ENCODE assay signal across 17 cellular contexts in genomic region chr15:36817776-36818175, GRCh38.
DNase-seq lines count a peak whose midpoint lies in the region; ATAC-seq and TF ChIP-seq lines count a peak whose summit lies in the region.
"Had no signal": no experiment of that assay in that cellular context is flagged by ENCODE, and none has a peak within 500 bp of the region (broad histone marks: within the 10 kb centered on the region; RNA-seq: fewer than 3 reads in every experiment).

No MANE protein-coding gene starts in this region.

- H2BK15ac ChIP-seq in IMR-90 (ENCODE audit: low read depth, low read length) = no peak overlapping the region

- H2AK9ac ChIP-seq in IMR-90 (replicated peaks; ENCODE audit: low read depth, low read length, poor library complexity) = peak overlapping the region; percentile 10

- no peak overlapping the region for H3K9ac ChIP-seq in IMR-90 (ENCODE audit: low read depth, low read length)
- H3K9ac ChIP-seq: BLaER1 treated with 17β-estradiol and CSF1 and Interleukin-3, amounts not matched to agents 10 nM and 100 nM had no signal

- H2BK120ac ChIP-seq in IMR-90 (ENCODE audit: low read depth, low read length) = no peak overlapping the region

- H4K5ac ChIP-seq in IMR-90 (ENCODE audit: low read depth, low read length) = no peak overlapping the region

- intact Hi-C loops in IMR-90 (cut with micrococcal nuclease) (no loop called here), testis (cut with DNase I; ENCODE audit: low total_unique reads) (no loop called here)

- no peak overlapping the region for H2BK20ac ChIP-seq in IMR-90 (ENCODE audit: low read depth, low read length)

- no peaks in the 10 kb centered on the region; the same call in 1 of the 2 replicates for H3K9me3 ChIP-seq in IMR-90 (ENCODE audit: control insufficient read depth, insufficient read depth, low read length)
- H3K9me3 ChIP-seq in testis = no peaks in the 10 kb centered on the region
- H3K9me3 ChIP-seq: Caco-2 had no signal

- no peaks in the 10 kb centered on the region for H3K36me3 ChIP-seq in IMR-90 (ENCODE audit: control insufficient read depth, insufficient read depth, low read length)
- no peaks in the 10 kb centered on the region for H3K36me3 ChIP-seq in testis (ENCODE audit: low read depth, missing control alignments)
- H3K36me3 ChIP-seq: BLaER1 treated with 17β-estradiol and CSF1 and Interleukin-3, amounts not matched to agents 10 nM and 100 nM had no signal

- in situ Hi-C loops in IMR-90 (cut with MboI; ENCODE audit: low sequenced_read_pairs) = no loop called here

- H3K14ac ChIP-seq in IMR-90 (replicated peaks; ENCODE audit: low read depth, low read length) = no peak overlapping the region

- no peak overlapping the region for H2AK5ac ChIP-seq in IMR-90 (ENCODE audit: low read depth, low read length)

- no peaks in the 10 kb centered on the region for H3K79me1 ChIP-seq in IMR-90 (ENCODE audit: low read depth in 1 of 2, low read length in 2 of 2)

- no peak overlapping the region for H4K91ac ChIP-seq in IMR-90 (ENCODE audit: insufficient read depth, low read depth, low read length)

- no peak overlapping the region for H2AFZ ChIP-seq in IMR-90 (replicated peaks; ENCODE audit: low read length, poor library complexity)

- TF ChIP-seq CTCF in IMR-90 (conservative IDR thresholded peaks at IDR 0.05; ENCODE audit: low read depth, low read length) (no peak), fibroblast of villous mesenchyme (IDR thresholded peaks at IDR 0.05; ENCODE audit: insufficient read depth, low read depth, low read length) (no peak), testis (IDR thresholded peaks at IDR 0.05) (no peak)

- 0 out of 2 replicates have a peak, but pooled peaks cover 1% of the 10 kb centered on the region for H3K4me1 ChIP-seq in IMR-90 (ENCODE audit: control insufficient read depth, insufficient read depth, low read length)
- H3K4me1 ChIP-seq in testis = no peaks in the 10 kb centered on the region
- H3K4me1 ChIP-seq: Caco-2 had no signal

- no peak overlapping the region for H2BK5ac ChIP-seq in IMR-90 (ENCODE audit: low read depth, low read length, poor library complexity, severe bottlenecking)

- DNase-seq in IMR-90 = no peak
- no peak for DNase-seq in fibroblast of villous mesenchyme (ENCODE audit: low read depth)
- DNase-seq in testis = no peak
- DNase-seq in ecto neural progenitor cell (ENCODE audit: low spot score) = no peak
- no peak for DNase-seq in activated CD4-positive, CD25-positive, alpha-beta regulatory T cell (lab: John Stamatoyannopoulos, UW)
- DNase-seq: 8988T; ACHN; AML-193; Caco-2; Calu3; CD4-positive, alpha-beta T cell; CD8-positive, alpha-beta T cell; DMS79 treated with DMSO at 0.1 percent for 48 hours; GF-D8 had no signal

- POLR2A ChIA-PET in IMR-90 (lab: Charles Lee; ENCODE audit: unreplicated experiment) = no interaction called here

- no peak overlapping the region for H3K4me2 ChIP-seq in IMR-90 (ENCODE audit: low read depth, low read length)
- H3K4me2 ChIP-seq: BLaER1 treated with 17β-estradiol and CSF1 and Interleukin-3, amounts not matched to agents 10 nM and 100 nM had no signal

- H3K27ac ChIP-seq in IMR-90 (ENCODE audit: insufficient read depth, low read length) (no peak overlapping the region), testis (no peak overlapping the region)
- H3K27ac ChIP-seq: BLaER1 treated with 17β-estradiol and CSF1 and Interleukin-3, amounts not matched to agents 10 nM and 100 nM; C4-2B had no signal

- dilution Hi-C loops in IMR-90 (cut with HindIII; ENCODE audit: low sequenced_read_pairs, unreplicated experiment) = no loop called here

- BruUV-seq in IMR-90 (replicated peaks; lab: Mats Ljungman, UMichigan) = no TSS peak

- H3K27me3 ChIP-seq in IMR-90 (ENCODE audit: control insufficient read depth, insufficient read depth, low read length) (no peaks in the 10 kb centered on the region), testis (no peaks in the 10 kb centered on the region)
- H3K27me3 ChIP-seq: BLaER1 treated with 17β-estradiol and CSF1 and Interleukin-3, amounts not matched to agents 10 nM and 100 nM had no signal

- no peaks in the 10 kb centered on the region for H4K20me1 ChIP-seq in IMR-90 (ENCODE audit: insufficient read depth, low read length)
- H4K20me1 ChIP-seq: BLaER1 treated with 17β-estradiol and CSF1 and Interleukin-3, amounts not matched to agents 10 nM and 100 nM had no signal

- H3K9me1 ChIP-seq in IMR-90 (ENCODE audit: insufficient read depth, low read length) = no peaks in the 10 kb centered on the region

- ATAC-seq in IMR-90 (ENCODE audit: low read depth) (no peak), GM19455 (IDR thresholded peaks at IDR 0.05; ENCODE audit: unreplicated experiment) (no peak)
- ATAC-seq: CD8-positive, alpha-beta T cell had no signal

- no peak for TF ChIP-seq POLR2A in IMR-90 (IDR thresholded peaks at IDR 0.05; ENCODE audit: low read depth, low read length)
- TF ChIP-seq POLR2A in testis (IDR thresholded peaks at IDR 0.05) = no peak

- no peak for TF ChIP-seq RAD21 in IMR-90 (IDR thresholded peaks at IDR 0.05; ENCODE audit: low read length)

- no peak overlapping the region for H3K4me3 ChIP-seq in IMR-90 (ENCODE audit: insufficient read depth, low read depth, low read length)
- peak overlapping the region; percentile 70 for H3K4me3 ChIP-seq in fibroblast of villous mesenchyme (ENCODE audit: low read depth, low read length)
- H3K4me3 ChIP-seq in testis = peak overlapping the region; percentile 44 to 48
- H3K4me3 ChIP-seq: BLaER1 treated with 17β-estradiol and CSF1 and Interleukin-3, amounts not matched to agents 10 nM and 100 nM had no signal

- no peak overlapping the region for H3K18ac ChIP-seq in IMR-90 (ENCODE audit: low read depth, low read length)

- 96% methylated on average over 10 of the region's 10 CpGs; no CpG with 5 or more reads in 1 of the 2 experiments for WGBS in IMR-90 (ENCODE audit: extremely low coverage in 2 of 2, insufficient read length in 1 of 2), 2 experiments
- 64 to 72% methylated on average over 6 to 10 of the region's 10 CpGs for WGBS in testis, 2 donors

- CTCF ChIA-PET in IMR-90 (lab: Yijun Ruan, JAX) = no interaction called here

- no peak overlapping the region for H3K23ac ChIP-seq in IMR-90 (ENCODE audit: low read depth, low read length)

- no peak overlapping the region for H4K8ac ChIP-seq in IMR-90 (ENCODE audit: low read depth in 2 of 2, low read length in 2 of 2)

- no peak overlapping the region for H3K56ac ChIP-seq in IMR-90 (ENCODE audit: extremely low read depth, insufficient read depth, low read length)

- H3K4ac ChIP-seq in IMR-90 (ENCODE audit: low read depth, low read length) = no peak overlapping the region

TF ChIP-seq in IMR-90, 13 proteins besides CTCF, POLR2A, EP300 and RAD21:
- TF ChIP-seq BHLHE40 (IDR thresholded peaks at IDR 0.05; ENCODE audit: low read depth, low read length) (no peak), MAFK (IDR thresholded peaks at IDR 0.05; ENCODE audit: low read depth, low read length) (no peak), NFE2L2 (IDR thresholded peaks at IDR 0.05; ENCODE audit: low read depth, low read length) (no peak), SMC3 (IDR thresholded peaks at IDR 0.05; ENCODE audit: low read depth, low read length) (no peak), CEBPB (IDR thresholded peaks at IDR 0.05; ENCODE audit: low read depth, low read length) (no peak), RCOR1 (IDR thresholded peaks at IDR 0.05; ENCODE audit: insufficient replicate concordance, low read length) (no peak), ELK1 (IDR thresholded peaks at IDR 0.05; ENCODE audit: borderline replicate concordance, low read depth, low read length) (no peak), MAZ (IDR thresholded peaks at IDR 0.05; ENCODE audit: borderline replicate concordance, low read depth, low read length) (no peak), USF2 (IDR thresholded peaks at IDR 0.05; ENCODE audit: low read depth, low read length) (no peak), FOS (IDR thresholded peaks at IDR 0.05; ENCODE audit: low read depth, low read length) (no peak), MXI1 (IDR thresholded peaks at IDR 0.05; ENCODE audit: borderline replicate concordance, low read depth, low read length) (no peak), RFX5 (IDR thresholded peaks at IDR 0.05; ENCODE audit: low read depth, low read length) (no peak), CHD1 (IDR thresholded peaks at IDR 0.05; ENCODE audit: low read depth, low read length) (no peak)
